1 cellular context compared by ENCODE assay signal in the genomic region with DNA sequence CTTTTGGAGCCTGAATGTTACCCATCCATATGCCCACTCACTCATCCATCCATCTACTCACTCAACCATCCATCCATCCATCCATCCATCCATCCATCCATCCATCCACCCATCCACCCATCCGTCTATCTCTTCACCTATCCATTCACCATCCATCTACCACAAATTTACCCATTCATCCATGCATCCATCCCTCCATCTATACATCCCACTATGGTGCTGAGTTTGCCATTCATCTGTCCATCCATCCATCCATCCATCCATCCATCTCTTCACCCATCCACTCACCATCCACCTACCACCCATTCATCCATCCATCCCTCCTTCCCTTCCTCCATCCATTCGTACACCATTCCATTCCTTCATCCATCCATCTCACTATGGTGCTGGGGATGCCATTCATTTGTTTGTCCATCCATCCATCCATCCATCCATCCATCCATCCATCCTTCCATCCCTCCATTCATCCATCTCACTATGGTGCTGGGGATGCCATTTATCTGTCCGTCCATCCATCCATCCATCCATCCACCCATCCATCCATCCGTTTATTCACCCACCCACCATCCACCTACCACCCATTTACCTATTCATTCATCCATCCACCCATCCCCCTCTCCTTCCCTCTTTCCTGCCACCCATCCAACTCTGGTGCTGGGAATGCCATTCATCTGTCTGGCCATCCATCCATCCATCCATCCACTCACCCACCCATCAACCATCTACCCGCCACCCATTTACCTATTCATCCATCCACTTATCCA.
TF ChIP-seq lines count a peak whose summit lies in the region.

No MANE protein-coding gene starts in this region.

TF ChIP-seq in H1, 55 proteins besides CTCF, POLR2A, EP300 and RAD21:
- TF ChIP-seq POU5F1 (IDR thresholded peaks at IDR 0.05; ENCODE audit: low read depth, low read length): no peak
- TF ChIP-seq HDAC6 (IDR thresholded peaks at IDR 0.05; ENCODE audit: low read depth, low read length): no peak
- no peak for TF ChIP-seq KDM1A (IDR thresholded peaks at IDR 0.05; ENCODE audit: borderline replicate concordance, low read length)
- no peak for TF ChIP-seq KDM5A (IDR thresholded peaks at IDR 0.05; ENCODE audit: low read length)
- TF ChIP-seq NANOG (IDR thresholded peaks at IDR 0.05; ENCODE audit: insufficient read depth, low read depth, low read length, poor library complexity, severe bottlenecking): no peak
- TF ChIP-seq CHD1 (IDR thresholded peaks at IDR 0.05; ENCODE audit: low read depth, low read length): no peak
- TF ChIP-seq HDAC2 (IDR thresholded peaks at IDR 0.05; ENCODE audit: borderline replicate concordance in 1 of 2, low read depth in 2 of 2, low read length in 2 of 2): no peak
- no peak for TF ChIP-seq BRCA1 (IDR thresholded peaks at IDR 0.05; ENCODE audit: low read depth, low read length)
- TF ChIP-seq BACH1 (IDR thresholded peaks at IDR 0.05; ENCODE audit: low read length): no peak
- TF ChIP-seq SRF (IDR thresholded peaks at IDR 0.05; ENCODE audit: low read depth, low read length): no peak
- TF ChIP-seq BCL11A (IDR thresholded peaks at IDR 0.05; ENCODE audit: low read depth in 2 of 2, low read length in 2 of 2): no peak
- no peak for TF ChIP-seq GTF2F1 (IDR thresholded peaks at IDR 0.05; ENCODE audit: borderline replicate concordance, low read depth, low read length)
- no peak for TF ChIP-seq RFX5 (IDR thresholded peaks at IDR 0.05; ENCODE audit: borderline replicate concordance, low read depth, low read length)
- no peak for TF ChIP-seq FOSL1 (IDR thresholded peaks at IDR 0.05; ENCODE audit: insufficient read depth, low read depth, low read length)
- no peak for TF ChIP-seq CBX8 (IDR thresholded peaks at IDR 0.05; ENCODE audit: borderline replicate concordance, low read depth, low read length)
- no peak for TF ChIP-seq NRF1 (IDR thresholded peaks at IDR 0.05; ENCODE audit: low read depth, low read length)
- TF ChIP-seq, protein P1, sequence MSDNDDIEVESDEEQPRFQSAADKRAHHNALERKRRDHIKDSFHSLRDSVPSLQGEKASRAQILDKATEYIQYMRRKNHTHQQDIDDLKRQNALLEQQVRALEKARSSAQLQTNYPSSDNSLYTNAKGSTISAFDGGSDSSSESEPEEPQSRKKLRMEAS (IDR thresholded peaks at IDR 0.05): no peak
- no peak for TF ChIP-seq CTBP2 (IDR thresholded peaks at IDR 0.05; ENCODE audit: borderline replicate concordance, insufficient read depth, insufficient read length, low read length)
